ENCODE assay signal across 18 cellular contexts in genomic region chr13:31920301-31920818, GRCh38.
A peak's percentile ranks its signal among the peaks of the same experiment; 100 is the strongest.
DNase-seq lines count a peak whose midpoint lies in the region; TF ChIP-seq lines count a peak whose summit lies in the region.
"Had no signal": no experiment of that assay in that cellular context is flagged by ENCODE, and none has a peak within 500 bp of the region (broad histone marks: within the 10 kb centered on the region; RNA-seq: fewer than 3 reads in every experiment).

No MANE protein-coding gene starts in this region.

- H3K4me2 ChIP-seq in mesenchymal stem cell (ENCODE audit: low read length, poor library complexity, severe bottlenecking): no peak overlapping the region
- H3K4me2 ChIP-seq: SK-N-SH had no signal

- intact Hi-C loops in breast epithelium (cut with DNase I; ENCODE audit: low total_unique reads): no loop called here
- intact Hi-C loops in posterior cingulate gyrus (cut with DNase I): no loop called here

- H2AK5ac ChIP-seq in mesenchymal stem cell (ENCODE audit: low read length, severe bottlenecking): no peak overlapping the region

- H3K27ac Mint-ChIP-seq in T-helper 2 cell treated with Interferon-gamma antibody and Interleukin-4, amounts not matched to agents 5 μg/mL and 100 μg/mL, for 36 hours: no peak overlapping the region
- H3K27ac Mint-ChIP-seq in endothelial cell (ENCODE audit: unreplicated experiment): no peak overlapping the region

- peak; percentile 6 for DNase-seq in Daoy (ENCODE audit: low read depth)
- DNase-seq in Kasumi-1 (lab: John Stamatoyannopoulos, UW): peak; percentile 23 to 33
- no peak for DNase-seq in T-helper 2 cell treated with Interferon-gamma antibody and Interleukin-4, amounts not matched to agents 5 μg/mL and 100 μg/mL, for 36 hours (ENCODE audit: low spot score)
- peak; percentile 32 for DNase-seq in mesenchymal stem cell
- no peak for DNase-seq in breast epithelium (ENCODE audit: low spot score in 2 of 2)
- DNase-seq in pons (ENCODE audit: low spot score): no peak
- no peak for DNase-seq in posterior cingulate gyrus
- DNase-seq in endothelial cell (ENCODE audit: low spot score): no peak
- DNase-seq: activated naive CD4-positive, alpha-beta T cell treated with anti-CD3 and anti-CD28 coated beads, Interleukin-2, amount 50 U/mL, for 16 hours; head of caudate nucleus; NCI-H2029 treated with DMSO at 0.1 percent for 48 hours; NCI-H82; retina; SK-N-SH; stimulated activated CD4-positive, alpha-beta T cell treated with anti-CD3 and anti-CD28 coated beads, Interleukin-2, amount 100 ng/mL, for 24 hours; stimulated activated CD8-positive, alpha-beta memory T cell treated with anti-CD3 and anti-CD28 coated beads, Interleukin-4, amount 100 ng/mL, for 48 hours; trophoblast cell had no signal

- H3K27ac ChIP-seq in mesenchymal stem cell (ENCODE audit: low read length, poor library complexity, severe bottlenecking): no peak overlapping the region
- no peak overlapping the region for H3K27ac ChIP-seq in breast epithelium
- H3K27ac ChIP-seq: cardiac muscle cell had no signal

- no peak for TF ChIP-seq POLR2A in breast epithelium (IDR thresholded peaks at IDR 0.05)

- H3K79me1 ChIP-seq in mesenchymal stem cell (replicated peaks; ENCODE audit: low read length, poor library complexity, severe bottlenecking): no peaks in the 10 kb centered on the region

- no peaks in the 10 kb centered on the region for H3K4me1 ChIP-seq in mesenchymal stem cell (ENCODE audit: control insufficient read depth, insufficient read depth, low read depth, low read length)
- no peaks in the 10 kb centered on the region for H3K4me1 ChIP-seq in breast epithelium

- no peak overlapping the region for H3K18ac ChIP-seq in mesenchymal stem cell (ENCODE audit: low read depth in 1 of 2, low read length in 2 of 2)

- no peak overlapping the region for H2AFZ ChIP-seq in mesenchymal stem cell (ENCODE audit: low read depth, low read length)

- peaks cover 6% of the 10 kb centered on the region for H3K36me3 Mint-ChIP-seq in T-helper 2 cell treated with Interferon-gamma antibody and Interleukin-4, amounts not matched to agents 5 μg/mL and 100 μg/mL, for 36 hours (ENCODE audit: low read depth)
- H3K36me3 Mint-ChIP-seq in endothelial cell (ENCODE audit: low read depth, unreplicated experiment): no peaks in the 10 kb centered on the region

- no peak overlapping the region for H2BK5ac ChIP-seq in mesenchymal stem cell (ENCODE audit: low read depth, low read length, poor library complexity, severe bottlenecking)

- 71% methylated on average over 3 of the region's 3 CpGs for WGBS in mesenchymal stem cell

- H3K4me3 Mint-ChIP-seq in T-helper 2 cell treated with Interferon-gamma antibody and Interleukin-4, amounts not matched to agents 5 μg/mL and 100 μg/mL, for 36 hours: peak overlapping the region; percentile 32
- H3K4me3 Mint-ChIP-seq in endothelial cell (ENCODE audit: unreplicated experiment): no peak overlapping the region

- peaks cover 25% of the 10 kb centered on the region for H3K4me1 Mint-ChIP-seq in T-helper 2 cell treated with Interferon-gamma antibody and Interleukin-4, amounts not matched to agents 5 μg/mL and 100 μg/mL, for 36 hours (ENCODE audit: low read depth)
- H3K4me1 Mint-ChIP-seq in endothelial cell (ENCODE audit: unreplicated experiment): peaks cover 2% of the 10 kb centered on the region

- H3K4ac ChIP-seq in mesenchymal stem cell (ENCODE audit: low read depth in 1 of 2, low read length in 2 of 2): no peak overlapping the region

- no peak overlapping the region for H4K8ac ChIP-seq in mesenchymal stem cell (ENCODE audit: low read length)

- no peaks in the 10 kb centered on the region for H3K36me3 ChIP-seq in mesenchymal stem cell (ENCODE audit: control insufficient read depth in 1 of 2, insufficient read depth in 2 of 2, low read depth in 1 of 2, low read length in 2 of 2)
- H3K36me3 ChIP-seq in breast epithelium: no peaks in the 10 kb centered on the region
- H3K36me3 ChIP-seq: cardiac muscle cell had no signal

- H2BK120ac ChIP-seq in mesenchymal stem cell (ENCODE audit: low read depth, low read length): no peak overlapping the region

- H3K9ac ChIP-seq in mesenchymal stem cell (ENCODE audit: low read length): peak overlapping the region; percentile 6
- H3K9ac ChIP-seq: SK-N-SH had no signal

- no peaks in the 10 kb centered on the region for H3K9me3 Mint-ChIP-seq in T-helper 2 cell treated with Interferon-gamma antibody and Interleukin-4, amounts not matched to agents 5 μg/mL and 100 μg/mL, for 36 hours
- no peaks in the 10 kb centered on the region for H3K9me3 Mint-ChIP-seq in endothelial cell (ENCODE audit: unreplicated experiment)

- H2BK12ac ChIP-seq in mesenchymal stem cell (ENCODE audit: low read length in 2 of 2): no peak overlapping the region

- H2BK15ac ChIP-seq in mesenchymal stem cell (ENCODE audit: low read depth, poor library complexity, severe bottlenecking): no peak overlapping the region

- no peaks in the 10 kb centered on the region for H3K27me3 ChIP-seq in mesenchymal stem cell (ENCODE audit: control insufficient read depth in 1 of 2, insufficient read depth in 1 of 2, low read length in 2 of 2)
- no peaks in the 10 kb centered on the region for H3K27me3 ChIP-seq in breast epithelium
- H3K27me3 ChIP-seq: cardiac muscle cell had no signal

- H3K14ac ChIP-seq in mesenchymal stem cell (ENCODE audit: low read length in 2 of 2): no peak overlapping the region

- H3K9me3 ChIP-seq in mesenchymal stem cell (ENCODE audit: control insufficient read depth, low read length): no peaks in the 10 kb centered on the region
- no peaks in the 10 kb centered on the region for H3K9me3 ChIP-seq in breast epithelium
- H3K9me3 ChIP-seq: SK-N-SH had no signal

- no peak overlapping the region for H3K23ac ChIP-seq in mesenchymal stem cell (ENCODE audit: low read length in 2 of 2)

- H3K4me3 ChIP-seq in mesenchymal stem cell (ENCODE audit: insufficient read depth in 1 of 2, low read depth in 1 of 2, low read length in 2 of 2): no peak overlapping the region
- no peak overlapping the region for H3K4me3 ChIP-seq in breast epithelium
- H3K4me3 ChIP-seq: cardiac muscle cell had no signal

- no peak overlapping the region for H4K91ac ChIP-seq in mesenchymal stem cell (ENCODE audit: low read length)

- TF ChIP-seq CTCF in breast epithelium (IDR thresholded peaks at IDR 0.05) (no peak), endothelial cell (IDR thresholded peaks at IDR 0.05; ENCODE audit: unreplicated experiment) (no peak)

- peaks cover 4% of the 10 kb centered on the region for H3K27me3 Mint-ChIP-seq in T-helper 2 cell treated with Interferon-gamma antibody and Interleukin-4, amounts not matched to agents 5 μg/mL and 100 μg/mL, for 36 hours (ENCODE audit: low read depth)
- H3K27me3 Mint-ChIP-seq in endothelial cell (ENCODE audit: unreplicated experiment): peaks cover 2% of the 10 kb centered on the region

Comparison
In these comparisons a context has a peak if more than half of its experiments do, and no peak if none do; other contexts are left out.
1. DNase-seq: peak in Daoy (single experiment), Kasumi-1 (2 of 2) and mesenchymal stem cell (single experiment); none in T-helper 2 cell treated with Interferon-gamma antibody and Interleukin-4, amounts not matched to agents 5 μg/mL and 100 μg/mL, for 36 hours (single experiment), breast epithelium (0 of 2), pons (single experiment), posterior cingulate gyrus (0 of 10) and endothelial cell (single experiment).